ENCODE assay signal across 16 cellular contexts in genomic region chr15:85496146-85496545, GRCh38.
"Had no signal": no experiment of that assay in that cellular context is flagged by ENCODE, and none has a peak within 500 bp of the region (broad histone marks: within the 10 kb centered on the region; RNA-seq: fewer than 3 reads in every experiment).

No MANE protein-coding gene starts in this region.

- H3K36me3 ChIP-seq: lower lobe of right lung, tibial nerve, vagina had no signal

- H3K9me3 Mint-ChIP-seq: activated naive CD4-positive, alpha-beta T cell treated with anti-CD3 and anti-CD28 coated beads for 36 hours; activated T-helper 2 cell treated with anti-CD3 and anti-CD28 coated beads, Interferon-gamma antibody, Interleukin-2, Interleukin-4, amounts not matched to agents 10 μg/mL and 5 μg/mL and 100 μg/mL, durations not matched to agents 14 hours and 24 hours and 36 hours; immature natural killer cell; naive B cell; stimulated activated naive B cell treated with anti-CD40 and anti-IgM and Interleukin-4, amounts not matched to agents 10 μg/mL and 1 μg/mL and 100 μg/mL, for 72 hours had no signal

- H3K27me3 ChIP-seq: tibial nerve, vagina had no signal

- H3K27ac Mint-ChIP-seq: activated naive CD4-positive, alpha-beta T cell treated with anti-CD3 and anti-CD28 coated beads for 36 hours; activated T-helper 2 cell treated with anti-CD3 and anti-CD28 coated beads, Interferon-gamma antibody, Interleukin-2, Interleukin-4, amounts not matched to agents 10 μg/mL and 5 μg/mL and 100 μg/mL, durations not matched to agents 14 hours and 24 hours and 36 hours; immature natural killer cell; stimulated activated naive B cell treated with anti-CD40 and anti-IgM and Interleukin-4, amounts not matched to agents 10 μg/mL and 1 μg/mL and 100 μg/mL, for 72 hours had no signal

- H3K9me3 ChIP-seq: lower lobe of right lung, tibial nerve, vagina had no signal

- FAIRE-seq: astrocyte, bronchial epithelial cell had no signal

- H3K4me3 Mint-ChIP-seq: activated naive CD4-positive, alpha-beta T cell treated with anti-CD3 and anti-CD28 coated beads for 36 hours; immature natural killer cell; stimulated activated naive B cell treated with anti-CD40 and anti-IgM and Interleukin-4, amounts not matched to agents 10 μg/mL and 1 μg/mL and 100 μg/mL, for 72 hours had no signal

- H3K27me3 Mint-ChIP-seq: naive B cell; stimulated activated naive B cell treated with anti-CD40 and anti-IgM and Interleukin-4, amounts not matched to agents 10 μg/mL and 1 μg/mL and 100 μg/mL, for 72 hours had no signal

- H3K27ac ChIP-seq: lower lobe of right lung, parathyroid adenoma, tibial nerve, vagina had no signal

- H3K4me1 ChIP-seq: parathyroid adenoma had no signal

- H3K36me3 Mint-ChIP-seq: immature natural killer cell, naive B cell had no signal

- DNase-seq: activated CD4-positive, alpha-beta T cell treated with anti-CD3 and anti-CD28 coated beads for 1 hour; activated CD4-positive, alpha-beta T cell treated with anti-CD3 and anti-CD28 coated beads, Interleukin-2, amount 50 U/mL, for 4 hours; activated naive CD4-positive, alpha-beta T cell treated with anti-CD3 and anti-CD28 coated beads for 36 hours; dermis blood vessel endothelial cell; immature natural killer cell; lower lobe of right lung; naive B cell; stimulated activated CD4-positive, alpha-beta T cell treated with anti-CD3 and anti-CD28 coated beads, Interleukin-4, amount 100 ng/mL, for 1 hour; stimulated activated naive B cell treated with anti-CD40 and anti-IgM and Interleukin-4, amounts not matched to agents 10 μg/mL and 1 μg/mL and 100 μg/mL, for 72 hours; T-helper 9 cell had no signal

- H3K9ac ChIP-seq: parathyroid adenoma had no signal

- H3K4me3 ChIP-seq: lower lobe of right lung, tibial nerve, vagina had no signal

- ATAC-seq: lower lobe of right lung; stimulated activated naive B cell treated with anti-CD40 and anti-IgM and Interleukin-4, amounts not matched to agents 10 μg/mL and 1 μg/mL and 100 μg/mL, for 72 hours had no signal

- H2AFZ ChIP-seq: parathyroid adenoma had no signal
